In genomic region chr6:166398348-166398747, GRCh38 we compare ENCODE assay signal across 27 cellular contexts.
"Had no signal": no experiment of that assay in that cellular context is flagged by ENCODE, and none has a peak within 500 bp of the region (broad histone marks: within the 10 kb centered on the region; RNA-seq: fewer than 3 reads in every experiment).

No MANE protein-coding gene starts in this region.

- DNase-seq: hypothalamus; immature natural killer cell; kidney; left colon; left ventricle myocardium inferior; midbrain; mucosa of descending colon; naive thymus-derived CD4-positive, alpha-beta T cell; nephron progenitor cell; nucleus accumbens; pancreas; posterior cingulate gyrus; retina; right cardiac atrium; sigmoid colon; small intestine; spleen; stimulated activated CD4-positive, alpha-beta T cell treated with anti-CD3 and anti-CD28 coated beads, Interleukin-4, amount 100 ng/mL, for 24 hours; stimulated activated naive CD4-positive, alpha-beta T cell treated with Interleukin-2 at 50 U/mL for 16 hours; stimulated activated naive CD8-positive, alpha-beta T cell treated with anti-CD3 and anti-CD28 coated beads, Interleukin-15, amount 100 ng/mL, for 72 hours; substantia nigra; transverse colon; upper lobe of left lung had no signal

- H3K27ac ChIP-seq: left ventricle myocardium inferior, pancreas, prostate gland, sigmoid colon, spleen, transverse colon, upper lobe of left lung, vagina had no signal

- H3K9me3 ChIP-seq: left ventricle myocardium inferior, mucosa of descending colon, pancreas, prostate gland, sigmoid colon, transverse colon, upper lobe of left lung, vagina had no signal

- H3K4me1 ChIP-seq: left ventricle myocardium inferior, pancreas, prostate gland, vagina had no signal

- H3K4me3 ChIP-seq: left ventricle myocardium inferior, lung, mucosa of descending colon, pancreas, prostate gland, sigmoid colon, spleen, transverse colon, upper lobe of left lung, vagina had no signal

- H3K27me3 ChIP-seq: pancreas, upper lobe of left lung, vagina had no signal

- H3K4me3 Mint-ChIP-seq: immature natural killer cell; naive thymus-derived CD4-positive, alpha-beta T cell; nephron progenitor cell; stimulated activated memory B cell treated with anti-CD40 and anti-IgM and Interleukin-4, amounts not matched to agents 10 μg/mL and 1 μg/mL and 100 μg/mL, for 72 hours; stimulated activated naive CD8-positive, alpha-beta T cell treated with anti-CD3 and anti-CD28 coated beads, Interleukin-15, amount 100 ng/mL, for 72 hours had no signal

- H3K36me3 Mint-ChIP-seq: stimulated activated memory B cell treated with anti-CD40 and anti-IgM and Interleukin-4, amounts not matched to agents 10 μg/mL and 1 μg/mL and 100 μg/mL, for 72 hours had no signal

- ATAC-seq: left colon; mucosa of descending colon; naive thymus-derived CD4-positive, alpha-beta T cell; pancreas; right cardiac atrium; stimulated activated memory B cell treated with anti-CD40 and anti-IgM and Interleukin-4, amounts not matched to agents 10 μg/mL and 1 μg/mL and 100 μg/mL, for 72 hours; stimulated activated naive CD8-positive, alpha-beta T cell treated with anti-CD3 and anti-CD28 coated beads, Interleukin-15, amount 100 ng/mL, for 72 hours had no signal

- H3K36me3 ChIP-seq: left ventricle myocardium inferior, pancreas, prostate gland, sigmoid colon, spleen, transverse colon, upper lobe of left lung, vagina had no signal

- H3K27ac Mint-ChIP-seq: naive thymus-derived CD4-positive, alpha-beta T cell; nephron progenitor cell; stimulated activated memory B cell treated with anti-CD40 and anti-IgM and Interleukin-4, amounts not matched to agents 10 μg/mL and 1 μg/mL and 100 μg/mL, for 72 hours; stimulated activated naive CD8-positive, alpha-beta T cell treated with anti-CD3 and anti-CD28 coated beads, Interleukin-15, amount 100 ng/mL, for 72 hours had no signal

- H3K4me1 Mint-ChIP-seq: stimulated activated naive CD8-positive, alpha-beta T cell treated with anti-CD3 and anti-CD28 coated beads, Interleukin-15, amount 100 ng/mL, for 72 hours had no signal

- H3K9me3 Mint-ChIP-seq: immature natural killer cell; nephron progenitor cell; stimulated activated memory B cell treated with anti-CD40 and anti-IgM and Interleukin-4, amounts not matched to agents 10 μg/mL and 1 μg/mL and 100 μg/mL, for 72 hours; stimulated activated naive CD8-positive, alpha-beta T cell treated with anti-CD3 and anti-CD28 coated beads, Interleukin-15, amount 100 ng/mL, for 72 hours had no signal
